36 cellular contexts compared by ENCODE assay signal in genomic region chr4:73420615-73421014, GRCh38. TPM values are rescaled to one million over a fixed set of nuclear protein-coding genes. Genes with fewer than 3 reads are reported as not detected.
"Had no signal": no experiment of that assay in that cellular context is flagged by ENCODE, and none has a peak within 500 bp of the region (broad histone marks: within the 10 kb centered on the region; RNA-seq: fewer than 3 reads in every experiment).

No MANE protein-coding gene starts in this region.

- H3K4me3 ChIP-seq: pancreas, psoas muscle, skin epidermis, smooth muscle cell, spleen, suprapubic skin, testis, tibial artery, transverse colon, upper lobe of right lung, uterus had no signal

- H3K27ac Mint-ChIP-seq: naive thymus-derived CD8-positive, alpha-beta T cell; natural killer cell treated with Interleukin-12 subunit alpha and Interleukin-12 subunit beta and Interleukin-15 and Interleukin-18, amount 100 ng/mL, for 72 hours; nephron progenitor cell; progenitor cell of endocrine pancreas; stimulated activated memory B cell treated with anti-CD40 and anti-IgM and Interleukin-4, amounts not matched to agents 10 μg/mL and 1 μg/mL and 100 μg/mL, for 72 hours; stimulated activated naive CD8-positive, alpha-beta T cell treated with anti-CD3 and anti-CD28 coated beads, Interleukin-15, amount 100 ng/mL, for 72 hours; type B pancreatic cell had no signal

- H3K4me1 Mint-ChIP-seq: naive thymus-derived CD8-positive, alpha-beta T cell; nephron progenitor cell; stimulated activated memory B cell treated with anti-CD40 and anti-IgM and Interleukin-4, amounts not matched to agents 10 μg/mL and 1 μg/mL and 100 μg/mL, for 72 hours; stimulated activated naive CD8-positive, alpha-beta T cell treated with anti-CD3 and anti-CD28 coated beads, Interleukin-15, amount 100 ng/mL, for 72 hours had no signal

- H3K27me3 ChIP-seq: neutrophil, pancreas, spleen, suprapubic skin, testis, tibial artery, transverse colon, upper lobe of right lung, uterus had no signal

- H3K4me1 ChIP-seq: pancreas, psoas muscle, spleen, suprapubic skin, tibial artery, transverse colon, upper lobe of right lung, uterus had no signal

- ATAC-seq: naive thymus-derived CD8-positive, alpha-beta T cell; natural killer cell treated with Interleukin-12 subunit alpha and Interleukin-12 subunit beta and Interleukin-15 and Interleukin-18, amount 100 ng/mL, for 72 hours; pancreas; psoas muscle; right cardiac atrium; sciatic nerve; stimulated activated memory B cell treated with anti-CD40 and anti-IgM and Interleukin-4, amounts not matched to agents 10 μg/mL and 1 μg/mL and 100 μg/mL, for 72 hours; stimulated activated naive CD8-positive, alpha-beta T cell treated with anti-CD3 and anti-CD28 coated beads, Interleukin-15, amount 100 ng/mL, for 72 hours; stimulated activated naive CD8-positive, alpha-beta T cell treated with anti-CD3 and anti-CD28 coated beads, Interleukin-15, Interleukin-2, amounts not matched to agents 100 U/mL and 50 U/mL, for 24 hours; upper lobe of right lung had no signal

- DNase-seq: naive thymus-derived CD8-positive, alpha-beta T cell; nephron progenitor cell; nucleus accumbens; pancreas; posterior cingulate gyrus; psoas muscle; right cardiac atrium; spleen; stimulated activated CD4-positive, alpha-beta T cell treated with anti-CD3 and anti-CD28 coated beads, Interleukin-12 subunit alpha, Interleukin-12 subunit beta, amount 100 ng/mL, for 4 hours; stimulated activated CD4-positive, alpha-beta T cell treated with anti-CD3 and anti-CD28 coated beads, Interleukin-1b, Interleukin-23, amount 100 ng/mL, for 48 hours; stimulated activated CD4-positive, alpha-beta T cell treated with anti-CD3 and anti-CD28 coated beads, Interleukin-4, amount 100 ng/mL, for 1 hour; stimulated activated CD4-positive, alpha-beta T cell treated with anti-CD3 and anti-CD28 coated beads, Interleukin-4, amount 100 ng/mL, for 4 hours; stimulated activated CD8-positive, alpha-beta memory T cell treated with anti-CD3 and anti-CD28 coated beads, Interleukin-4, amount 100 ng/mL, for 48 hours; stimulated activated naive CD4-positive, alpha-beta T cell; stimulated activated naive CD8-positive, alpha-beta T cell treated with anti-CD3 and anti-CD28 coated beads, Interleukin-15, amount 100 ng/mL, for 72 hours; stimulated activated naive CD8-positive, alpha-beta T cell treated with anti-CD3 and anti-CD28 coated beads, Interleukin-15, Interleukin-2, amounts not matched to agents 100 U/mL and 50 U/mL, for 24 hours; substantia nigra; testis; tibial artery; transverse colon; upper lobe of right lung; uterus had no signal

- H3K36me3 ChIP-seq: neutrophil, spleen, suprapubic skin, tibial artery, transverse colon, upper lobe of right lung, uterus had no signal

- H3K27me3 Mint-ChIP-seq: natural killer cell treated with Interleukin-12 subunit alpha and Interleukin-12 subunit beta and Interleukin-15 and Interleukin-18, amount 100 ng/mL, for 72 hours; progenitor cell of endocrine pancreas; stimulated activated naive CD8-positive, alpha-beta T cell treated with anti-CD3 and anti-CD28 coated beads, Interleukin-15, amount 100 ng/mL, for 72 hours; type B pancreatic cell had no signal

- H3K9me3 Mint-ChIP-seq: nephron progenitor cell; neural crest cell; stimulated activated memory B cell treated with anti-CD40 and anti-IgM and Interleukin-4, amounts not matched to agents 10 μg/mL and 1 μg/mL and 100 μg/mL, for 72 hours; stimulated activated naive CD8-positive, alpha-beta T cell treated with anti-CD3 and anti-CD28 coated beads, Interleukin-15, amount 100 ng/mL, for 72 hours; type B pancreatic cell had no signal

- H3K36me3 Mint-ChIP-seq: naive thymus-derived CD8-positive, alpha-beta T cell; natural killer cell treated with Interleukin-12 subunit alpha and Interleukin-12 subunit beta and Interleukin-15 and Interleukin-18, amount 100 ng/mL, for 72 hours; stimulated activated memory B cell treated with anti-CD40 and anti-IgM and Interleukin-4, amounts not matched to agents 10 μg/mL and 1 μg/mL and 100 μg/mL, for 72 hours; type B pancreatic cell had no signal

- H3K27ac ChIP-seq: neutrophil, pancreas, psoas muscle, skin epidermis, spleen, suprapubic skin, testis, tibial artery, transverse colon, upper lobe of right lung, uterus had no signal

- H3K9me3 ChIP-seq: neutrophil, pancreas, psoas muscle, spleen, suprapubic skin, testis, tibial artery, transverse colon, upper lobe of right lung, uterus had no signal

- H3K4me3 Mint-ChIP-seq: naive thymus-derived CD8-positive, alpha-beta T cell; natural killer cell treated with Interleukin-12 subunit alpha and Interleukin-12 subunit beta and Interleukin-15 and Interleukin-18, amount 100 ng/mL, for 72 hours; nephron progenitor cell; neural crest cell; stimulated activated memory B cell treated with anti-CD40 and anti-IgM and Interleukin-4, amounts not matched to agents 10 μg/mL and 1 μg/mL and 100 μg/mL, for 72 hours; stimulated activated naive CD8-positive, alpha-beta T cell treated with anti-CD3 and anti-CD28 coated beads, Interleukin-15, amount 100 ng/mL, for 72 hours; type B pancreatic cell had no signal

RNA-seq across cellular contexts. Expression of gene AFP, which starts 15.4 kb away (rescaled TPM):
- total RNA-seq: naive thymus-derived CD8-positive, alpha-beta T cell; natural killer cell treated with Interleukin-12 subunit alpha and Interleukin-12 subunit beta and Interleukin-15 and Interleukin-18, amount 100 ng/mL, for 72 hours; neural crest cell; omental fat pad; osteocyte; psoas muscle; right cardiac atrium; sciatic nerve; spleen; suprapubic skin; testis; transverse colon; upper lobe of right lung; urinary bladder; uterus had no signal
- polyA plus RNA-seq: naive thymus-derived CD8-positive, alpha-beta T cell; psoas muscle; right cardiac atrium; spleen; urinary bladder had no signal

RNA-seq across cellular contexts. Expression of gene ALB, which starts 16.5 kb away (rescaled TPM):
- total RNA-seq: natural killer cell treated with Interleukin-12 subunit alpha and Interleukin-12 subunit beta and Interleukin-15 and Interleukin-18, amount 100 ng/mL, for 72 hours; osteocyte; renal cortical epithelial cell had no signal
- polyA plus RNA-seq: naive thymus-derived CD8-positive, alpha-beta T cell; psoas muscle had no signal
